ENCODE assay signal across 29 cellular contexts in the genomic region with DNA sequence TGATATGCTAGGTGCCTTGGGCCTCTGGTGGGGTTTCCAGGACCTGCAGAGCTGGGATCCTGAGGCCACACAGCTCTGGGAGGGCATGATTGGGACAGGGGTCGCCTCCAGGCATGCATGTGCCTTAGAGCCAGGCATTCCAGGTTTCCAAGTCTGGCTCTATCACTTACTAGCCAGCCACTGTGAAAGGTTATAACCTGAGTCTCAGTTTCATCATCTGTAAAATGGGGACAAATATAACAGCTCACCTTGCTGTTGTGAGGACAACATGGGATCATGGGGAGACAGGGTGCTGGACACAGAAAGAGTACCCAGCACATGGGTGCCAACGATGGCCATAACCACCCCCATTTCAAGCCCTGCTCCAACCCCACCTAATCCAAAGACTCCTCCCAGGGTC. TPM values are rescaled to one million over a fixed set of nuclear protein-coding genes. Genes with fewer than 3 reads are reported as not detected.
"Had no signal": no experiment of that assay in that cellular context is flagged by ENCODE, and none has a peak within 500 bp of the region (broad histone marks: within the 10 kb centered on the region; RNA-seq: fewer than 3 reads in every experiment).

No MANE protein-coding gene starts in this region.

- H3K9me3 Mint-ChIP-seq: activated CD4-positive, alpha-beta T cell treated with anti-CD3 and anti-CD28 coated beads, Interleukin-2, amount 10 ng/mL, durations not matched to agents 24 days and 14 days; activated CD8-positive, alpha-beta T cell treated with anti-CD3 and anti-CD28 coated beads for 36 hours; activated naive CD8-positive, alpha-beta T cell treated with anti-CD3 and anti-CD28 coated beads, Interleukin-2, amount 10 ng/mL, durations not matched to agents 7 days and 5 days; activated T-cell treated with anti-CD3 and anti-CD28 coated beads, Interleukin-2, amount 50 U/mL, for 24 hours; activated T-helper 2 cell treated with anti-CD3 and anti-CD28 coated beads, Interferon-gamma antibody, Interleukin-2, Interleukin-4, amounts not matched to agents 10 μg/mL and 5 μg/mL and 100 μg/mL, durations not matched to agents 14 hours and 24 hours and 36 hours had no signal

- H3K4me1 ChIP-seq: ascending aorta had no signal

- H3K27me3 ChIP-seq: ascending aorta, MG63, SJCRH30 had no signal

- DNase-seq: activated CD4-positive, alpha-beta T cell treated with anti-CD3 and anti-CD28 coated beads, Interleukin-2, amount 10 ng/mL, durations not matched to agents 24 days and 14 days; activated CD4-positive, alpha-beta T cell treated with anti-CD3 and anti-CD28 coated beads, Interleukin-2, amount 50 U/mL, for 4 hours; activated CD8-positive, alpha-beta T cell treated with anti-CD3 and anti-CD28 coated beads for 36 hours; activated naive CD4-positive, alpha-beta T cell treated with anti-CD3 and anti-CD28 coated beads, Interleukin-2, amount 50 U/mL, for 16 hours; activated naive CD8-positive, alpha-beta T cell treated with anti-CD3 and anti-CD28 coated beads, Interleukin-2, amount 10 ng/mL, durations not matched to agents 7 days and 5 days; activated T-cell treated with anti-CD3 and anti-CD28 coated beads, Interleukin-2, amount 50 U/mL, for 24 hours; amygdala; Kasumi-1; KG1; MG63; NCI-H1048; NCI-H1105 treated with DMSO at 0.1 percent for 48 hours; NCI-H1436; NCI-H1694; NCI-H1930; NCI-H345; NCI-H524 treated with DMSO at 0.1 percent for 48 hours; SHP77; SJCRH30; T1000 had no signal

- H3K36me3 Mint-ChIP-seq: activated naive CD8-positive, alpha-beta T cell treated with anti-CD3 and anti-CD28 coated beads, Interleukin-2, amount 10 ng/mL, durations not matched to agents 7 days and 5 days had no signal

- H3K4me3 Mint-ChIP-seq: activated CD4-positive, alpha-beta T cell treated with anti-CD3 and anti-CD28 coated beads, Interleukin-2, amount 10 ng/mL, durations not matched to agents 24 days and 14 days; activated CD8-positive, alpha-beta T cell treated with anti-CD3 and anti-CD28 coated beads for 36 hours; activated naive CD8-positive, alpha-beta T cell treated with anti-CD3 and anti-CD28 coated beads, Interleukin-2, amount 10 ng/mL, durations not matched to agents 7 days and 5 days; activated T-cell treated with anti-CD3 and anti-CD28 coated beads, Interleukin-2, amount 50 U/mL, for 24 hours had no signal

- H3K36me3 ChIP-seq: ascending aorta, MG63, SJCRH30 had no signal

- H3K27me3 Mint-ChIP-seq: activated T-cell treated with anti-CD3 and anti-CD28 coated beads, Interleukin-2, amount 50 U/mL, for 24 hours had no signal

- H3K9me3 ChIP-seq: ascending aorta, MG63, SJCRH30 had no signal

- H3K4me3 ChIP-seq: ascending aorta, MG63, SJCRH30, SK-N-MC had no signal

- ATAC-seq: activated CD8-positive, alpha-beta T cell treated with anti-CD3 and anti-CD28 coated beads for 36 hours; Panc1 had no signal

- H3K27ac ChIP-seq: ascending aorta, SJCRH30, SK-N-MC had no signal

- H3K27ac Mint-ChIP-seq: activated CD4-positive, alpha-beta T cell treated with anti-CD3 and anti-CD28 coated beads, Interleukin-2, amount 10 ng/mL, durations not matched to agents 24 days and 14 days; activated CD8-positive, alpha-beta T cell treated with anti-CD3 and anti-CD28 coated beads for 36 hours; activated naive CD8-positive, alpha-beta T cell treated with anti-CD3 and anti-CD28 coated beads, Interleukin-2, amount 10 ng/mL, durations not matched to agents 7 days and 5 days; activated T-cell treated with anti-CD3 and anti-CD28 coated beads, Interleukin-2, amount 50 U/mL, for 24 hours; activated T-helper 2 cell treated with anti-CD3 and anti-CD28 coated beads, Interferon-gamma antibody, Interleukin-2, Interleukin-4, amounts not matched to agents 10 μg/mL and 5 μg/mL and 100 μg/mL, durations not matched to agents 14 hours and 24 hours and 36 hours had no signal

- H3K4me1 Mint-ChIP-seq: activated CD4-positive, alpha-beta T cell treated with anti-CD3 and anti-CD28 coated beads, Interleukin-2, amount 10 ng/mL, durations not matched to agents 24 days and 14 days had no signal

RNA-seq across cellular contexts. Expression of gene CHI3L1, which starts 2.7 kb away (rescaled TPM):
- total RNA-seq: activated CD4-positive, alpha-beta T cell treated with anti-CD3 and anti-CD28 coated beads, Interleukin-2, amount 10 ng/mL, durations not matched to agents 24 days and 14 days; activated CD8-positive, alpha-beta memory T cell treated with anti-CD3 and anti-CD28 coated beads for 36 hours; activated CD8-positive, alpha-beta T cell treated with anti-CD3 and anti-CD28 coated beads for 36 hours; activated T-helper 2 cell treated with anti-CD3 and anti-CD28 coated beads, Interferon-gamma antibody, Interleukin-2, Interleukin-4, amounts not matched to agents 10 μg/mL and 5 μg/mL and 100 μg/mL, durations not matched to agents 14 hours and 24 hours and 36 hours; NCI-H460; RPMI7951; SJCRH30; T-helper 1 cell treated with Interleukin-12 subunit alpha and Interleukin-12 subunit beta and Interleukin-4 antibody, amounts not matched to agents 30 ng/mL and 1 ng/mL, for 36 hours; T-helper 2 cell treated with Interferon-gamma antibody and Interleukin-4, amounts not matched to agents 100 ng/mL and 5 ng/mL, for 36 hours had no signal

RNA-seq across cellular contexts. Expression of gene MYBPH, which starts 8.2 kb away (rescaled TPM):
- total RNA-seq: activated CD4-positive, alpha-beta T cell treated with anti-CD3 and anti-CD28 coated beads, Interleukin-2, amount 10 ng/mL, durations not matched to agents 24 days and 14 days; activated CD8-positive, alpha-beta memory T cell treated with anti-CD3 and anti-CD28 coated beads for 36 hours; activated CD8-positive, alpha-beta T cell treated with anti-CD3 and anti-CD28 coated beads for 36 hours; activated naive CD8-positive, alpha-beta T cell treated with anti-CD3 and anti-CD28 coated beads, Interleukin-2, amount 10 ng/mL, durations not matched to agents 7 days and 5 days; activated T-helper 2 cell treated with anti-CD3 and anti-CD28 coated beads, Interferon-gamma antibody, Interleukin-2, Interleukin-4, amounts not matched to agents 10 μg/mL and 5 μg/mL and 100 μg/mL, durations not matched to agents 14 hours and 24 hours and 36 hours; ascending aorta; NCI-H460; T-helper 1 cell treated with Interleukin-12 subunit alpha and Interleukin-12 subunit beta and Interleukin-4 antibody, amounts not matched to agents 30 ng/mL and 1 ng/mL, for 36 hours; T-helper 2 cell treated with Interferon-gamma antibody and Interleukin-4, amounts not matched to agents 100 ng/mL and 5 ng/mL, for 36 hours had no signal

RNA-seq across cellular contexts. Expression of gene CHIT1, which starts 45.6 kb away (rescaled TPM):
- total RNA-seq: ascending aorta, NCI-H460, RPMI7951 had no signal

RNA-seq across cellular contexts. Expression of gene ADORA1, which starts 56.3 kb away (rescaled TPM):
- total RNA-seq: activated CD4-positive, alpha-beta T cell treated with anti-CD3 and anti-CD28 coated beads, Interleukin-2, amount 10 ng/mL, durations not matched to agents 24 days and 14 days; activated CD8-positive, alpha-beta memory T cell treated with anti-CD3 and anti-CD28 coated beads for 36 hours; activated CD8-positive, alpha-beta T cell treated with anti-CD3 and anti-CD28 coated beads for 36 hours; activated naive CD8-positive, alpha-beta T cell treated with anti-CD3 and anti-CD28 coated beads, Interleukin-2, amount 10 ng/mL, durations not matched to agents 7 days and 5 days; activated T-helper 2 cell treated with anti-CD3 and anti-CD28 coated beads, Interferon-gamma antibody, Interleukin-2, Interleukin-4, amounts not matched to agents 10 μg/mL and 5 μg/mL and 100 μg/mL, durations not matched to agents 14 hours and 24 hours and 36 hours; T-helper 1 cell treated with Interleukin-12 subunit alpha and Interleukin-12 subunit beta and Interleukin-4 antibody, amounts not matched to agents 30 ng/mL and 1 ng/mL, for 36 hours; T-helper 2 cell treated with Interferon-gamma antibody and Interleukin-4, amounts not matched to agents 100 ng/mL and 5 ng/mL, for 36 hours had no signal
